Comparison of ENCODE assay signal across 10 cellular contexts in the genomic region with DNA sequence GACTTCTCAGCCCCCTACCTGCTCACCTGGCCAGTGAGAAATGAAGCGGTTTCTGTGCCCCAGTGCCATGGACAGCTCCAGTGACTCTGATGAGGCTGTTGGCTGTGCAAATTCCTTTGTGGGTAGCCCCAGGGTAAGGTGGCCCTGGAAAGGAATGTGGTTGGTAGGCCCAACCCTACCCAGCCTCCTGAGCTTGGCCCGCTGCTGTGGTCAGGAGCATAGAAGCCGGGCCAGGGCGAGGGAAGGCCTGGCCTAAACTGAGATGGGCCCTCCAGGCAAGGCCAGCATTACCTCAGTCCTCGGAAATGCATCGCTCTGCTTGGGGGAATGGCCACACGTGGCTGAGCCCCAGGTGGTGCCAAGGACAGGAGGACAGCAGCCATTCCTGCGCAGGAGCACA. TPM values are rescaled to one million over a fixed set of nuclear protein-coding genes. Genes with fewer than 3 reads are reported as not detected.
DNase-seq lines count a peak whose midpoint lies in the region; ATAC-seq and TF ChIP-seq lines count a peak whose summit lies in the region.
"Had no signal": no experiment of that assay in that cellular context is flagged by ENCODE, and none has a peak within 500 bp of the region (broad histone marks: within the 10 kb centered on the region; RNA-seq: fewer than 3 reads in every experiment).

No MANE protein-coding gene starts in this region.

- CTCF ChIA-PET in SK-N-SH (lab: Yijun Ruan, JAX) = interaction anchor here (0.9 to 2.6 kb wide), 3 partner anchors 15 to 36 kb away, joined by 3 to 12 read pairs (median 5); no protein-coding TSS in a partner anchor
- CTCF ChIA-PET in mammary epithelial cell (lab: Charles Lee; ENCODE audit: low non-redundant PET) = interaction anchor here (0.6 to 0.9 kb wide), 2 partner anchors 22 to 34 kb away, joined by 3 read pairs; no protein-coding TSS in a partner anchor

- no peaks in the 10 kb centered on the region for H3K9me3 ChIP-seq in SK-N-SH
- H3K9me3 ChIP-seq in mammary epithelial cell (replicated peaks; ENCODE audit: insufficient read depth, low read length) = no peaks in the 10 kb centered on the region
- no peaks in the 10 kb centered on the region for H3K9me3 ChIP-seq in lower lobe of right lung
- H3K9me3 ChIP-seq in upper lobe of left lung = no peaks in the 10 kb centered on the region
- H3K9me3 ChIP-seq: neutrophil had no signal

- peaks cover 20 to 49% of the 10 kb centered on the region in 2 experiments; a peak in 3 of 4 replicates for H3K4me1 ChIP-seq in SK-N-SH (ENCODE audit: control insufficient read depth in 1 of 2, insufficient read depth in 2 of 2, low read depth in 1 of 2, low read length in 1 of 2)
- H3K4me1 ChIP-seq in mammary epithelial cell (ENCODE audit: insufficient read depth, low read length) = peaks cover 65% of the 10 kb centered on the region
- H3K4me1 ChIP-seq in lower lobe of right lung = peaks cover 83% of the 10 kb centered on the region
- H3K4me1 ChIP-seq in upper lobe of left lung = peaks cover 41 to 57% (median 53%) of the 10 kb centered on the region in 4 donors

- no peak overlapping the region for H3K27ac ChIP-seq in SK-N-SH (ENCODE audit: low read depth in 2 of 2, low read length in 1 of 2)
- peak overlapping the region; percentile 59 for H3K27ac ChIP-seq in mammary epithelial cell (ENCODE audit: insufficient read depth, low read depth, low read length)
- H3K27ac ChIP-seq in lower lobe of right lung = peak overlapping the region; percentile 77
- peak overlapping the region; percentile 70 to 83 (median 79) for H3K27ac ChIP-seq in upper lobe of left lung
- H3K27ac ChIP-seq: neutrophil had no signal

- H3K4me3 ChIP-seq in SK-N-SH (ENCODE audit: low read depth in 2 of 2, low read length in 1 of 2) = no peak overlapping the region
- no peak overlapping the region for H3K4me3 ChIP-seq in mammary epithelial cell (replicated peaks in 1 of 3; ENCODE audit: insufficient read depth in 1 of 3, low read depth in 2 of 3, low read length in 3 of 3)
- H3K4me3 ChIP-seq in lower lobe of right lung = no peak overlapping the region
- H3K4me3 ChIP-seq in upper lobe of left lung = no peak overlapping the region

- ATAC-seq in SK-N-SH treated with all-trans-retinoic acid at 6 μM for 48 hours = no peak
- ATAC-seq in lower lobe of right lung = peak; percentile 55 to 60
- ATAC-seq in upper lobe of left lung (ENCODE audit: low FRiP score in 2 of 2) = peak in 1 of 2 donors; percentile 31
- no peak for ATAC-seq in HG02938 (IDR thresholded peaks at IDR 0.05; ENCODE audit: unreplicated experiment)
- ATAC-seq in GM21723 (IDR thresholded peaks at IDR 0.05; ENCODE audit: unreplicated experiment) = no peak
- no peak for ATAC-seq in HG02610 (IDR thresholded peaks at IDR 0.05; ENCODE audit: unreplicated experiment)

- intact Hi-C loops in mammary epithelial cell (cut with micrococcal nuclease) = loop anchor here (1.0 kb wide), 3 partner anchors 15 to 95 kb away; partner anchors contain the start of genes FEN1 and TMEM258
- intact Hi-C loops in lower lobe of right lung (cut with DNase I) = no loop called here

- WGBS in SK-N-SH (ENCODE audit: low lambda C conversion rate) = 100% methylated on average over 2 of the region's 8 CpGs
- 7% methylated on average over 6 of the region's 8 CpGs for WGBS in mammary epithelial cell (ENCODE audit: low coverage, missing lambda C conversion rate)
- WGBS in upper lobe of left lung, 2 donors = 71 to 97% methylated on average over 5 to 7 of the region's 8 CpGs

- no peak for DNase-seq in SK-N-SH
- DNase-seq in mammary epithelial cell = peak; percentile 87
- peak; percentile 71 for DNase-seq in lower lobe of right lung
- DNase-seq in upper lobe of left lung = no peak
- DNase-seq: 8988T had no signal

- no peak overlapping the region for H3K9ac ChIP-seq in SK-N-SH
- no peak overlapping the region for H3K9ac ChIP-seq in mammary epithelial cell (ENCODE audit: insufficient read depth, low read length)

- BruUV-seq in mammary epithelial cell (replicated peaks; lab: Mats Ljungman, UMichigan) = no TSS peak

- in situ Hi-C loops in mammary epithelial cell (cut with MboI; ENCODE audit: low sequenced_read_pairs in 2 of 2) = no loop called here

- TF ChIP-seq RAD21 in SK-N-SH (IDR thresholded peaks at IDR 0.05; ENCODE audit: low read length) = no peak

- H4K20me1 ChIP-seq in SK-N-SH (ENCODE audit: insufficient read depth) (peaks cover 8% of the 10 kb centered on the region; the same call in 1 of the 2 replicates), mammary epithelial cell (ENCODE audit: insufficient read depth, low read length) (no peaks in the 10 kb centered on the region)

- H3K4me2 ChIP-seq in SK-N-SH (no peak overlapping the region), mammary epithelial cell (ENCODE audit: insufficient read depth, low read depth, low read length) (peak overlapping the region; percentile 49)

- TF ChIP-seq EP300 in SK-N-SH (IDR thresholded peaks at IDR 0.05; ENCODE audit: borderline replicate concordance in 1 of 2, low read depth in 1 of 2, low read length in 1 of 2) (no peak), upper lobe of left lung (IDR thresholded peaks at IDR 0.05) (no peak)

- peak in 1 of 4 donors; percentile 12 for TF ChIP-seq POLR2A in upper lobe of left lung (IDR thresholded peaks at IDR 0.05)

- H2AFZ ChIP-seq in SK-N-SH (ENCODE audit: low read depth) (no peak overlapping the region), mammary epithelial cell (ENCODE audit: low read depth, low read length) (no peak overlapping the region)

- POLR2A ChIA-PET in SK-N-SH (lab: Yijun Ruan, JAX) = no interaction called here

- H3K79me2 ChIP-seq in SK-N-SH (ENCODE audit: insufficient read depth) (no peaks in the 10 kb centered on the region), mammary epithelial cell (ENCODE audit: insufficient read depth, low read length) (no peaks in the 10 kb centered on the region)

- no peaks in the 10 kb centered on the region for H3K36me3 ChIP-seq in SK-N-SH (replicated peaks in 1 of 2; ENCODE audit: control insufficient read depth in 1 of 2, insufficient read depth in 2 of 2, low read length in 1 of 2)
- H3K36me3 ChIP-seq in mammary epithelial cell (ENCODE audit: insufficient read depth, low read length) = no peaks in the 10 kb centered on the region
- no peaks in the 10 kb centered on the region for H3K36me3 ChIP-seq in lower lobe of right lung
- no peaks in the 10 kb centered on the region for H3K36me3 ChIP-seq in upper lobe of left lung
- H3K36me3 ChIP-seq: neutrophil had no signal

- H3K27me3 ChIP-seq in SK-N-SH (ENCODE audit: insufficient read depth) (no peaks in the 10 kb centered on the region), mammary epithelial cell (ENCODE audit: insufficient read depth, low read length) (no peaks in the 10 kb centered on the region), lower lobe of right lung (ENCODE audit: low read depth) (no peaks in the 10 kb centered on the region), upper lobe of left lung (no peaks in the 10 kb centered on the region)

- no peak for TF ChIP-seq CTCF in SK-N-SH (IDR thresholded peaks at IDR 0.05)
- no peak for TF ChIP-seq CTCF in mammary epithelial cell (conservative IDR thresholded peaks at IDR 0.05 in 1 of 2, IDR thresholded peaks at IDR 0.05 in 1 of 2; ENCODE audit: extremely low read depth in 1 of 2, insufficient read depth in 1 of 2, low read depth in 1 of 2, low read length in 2 of 2)
- no peak for TF ChIP-seq CTCF in lower lobe of right lung (IDR thresholded peaks at IDR 0.05)
- no peak for TF ChIP-seq CTCF in upper lobe of left lung (IDR thresholded peaks at IDR 0.05)

- H3F3A ChIP-seq in SK-N-SH (replicated peaks; ENCODE audit: insufficient read depth) = no peaks in the 10 kb centered on the region

- dilution Hi-C loops in mammary epithelial cell (cut with HindIII; ENCODE audit: low sequenced_read_pairs) = loop anchor here (5.0 kb wide), 1 partner anchor 100 kb away; no protein-coding TSS in a partner anchor

- H3K9me2 ChIP-seq in SK-N-SH = no peaks in the 10 kb centered on the region

TF ChIP-seq in SK-N-SH, 30 proteins besides CTCF, POLR2A, EP300 and RAD21 (continues in another document):
- no peak for TF ChIP-seq NFIC (IDR thresholded peaks at IDR 0.05; ENCODE audit: borderline replicate concordance)

TF ChIP-seq in SK-N-SH treated with all-trans-retinoic acid at 6 μM for 48 hours, 23 proteins besides CTCF, POLR2A, EP300 and RAD21 (continues in another document):
- TF ChIP-seq OSR1 (CRISPR knock-in tag; IDR thresholded peaks at IDR 0.05) = no peak
- no peak for TF ChIP-seq ZNF70 (CRISPR knock-in tag; IDR thresholded peaks at IDR 0.05)
- TF ChIP-seq SNAI2 (CRISPR knock-in tag; IDR thresholded peaks at IDR 0.05) = no peak
- no peak for TF ChIP-seq TCF4 (CRISPR knock-in tag; IDR thresholded peaks at IDR 0.05; ENCODE audit: borderline replicate concordance)
- TF ChIP-seq, protein P1, sequence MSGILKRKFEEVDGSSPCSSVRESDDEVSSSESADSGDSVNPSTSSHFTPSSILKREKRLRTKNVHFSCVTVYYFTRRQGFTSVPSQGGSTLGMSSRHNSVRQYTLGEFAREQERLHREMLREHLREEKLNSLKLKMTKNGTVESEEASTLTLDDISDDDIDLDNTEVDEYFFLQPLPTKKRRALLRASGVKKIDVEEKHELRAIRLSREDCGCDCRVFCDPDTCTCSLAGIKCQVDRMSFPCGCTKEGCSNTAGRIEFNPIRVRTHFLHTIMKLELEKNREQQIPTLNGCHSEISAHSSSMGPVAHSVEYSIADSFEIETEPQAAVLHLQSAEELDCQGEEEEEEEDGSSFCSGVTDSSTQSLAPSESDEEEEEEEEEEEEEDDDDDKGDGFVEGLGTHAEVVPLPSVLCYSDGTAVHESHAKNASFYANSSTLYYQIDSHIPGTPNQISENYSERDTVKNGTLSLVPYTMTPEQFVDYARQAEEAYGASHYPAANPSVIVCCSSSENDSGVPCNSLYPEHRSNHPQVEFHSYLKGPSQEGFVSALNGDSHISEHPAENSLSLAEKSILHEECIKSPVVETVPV (CRISPR knock-in tag; IDR thresholded peaks at IDR 0.05) = no peak
- TF ChIP-seq ZNF8 (CRISPR knock-in tag; IDR thresholded peaks at IDR 0.05) = no peak
- no peak for TF ChIP-seq ZFP3 (CRISPR knock-in tag; IDR thresholded peaks at IDR 0.05)
- no peak for TF ChIP-seq ZFP30 (CRISPR knock-in tag; IDR thresholded peaks at IDR 0.05)
- TF ChIP-seq RARB (CRISPR knock-in tag; IDR thresholded peaks at IDR 0.05) = no peak

RNA-seq across cellular contexts. Expression of gene DAGLA, which starts 16.9 kb away (rescaled TPM):
- polyA plus RNA-seq in SK-N-SH (2012; rRNA removed) (2.7 and 3.3 TPM in 2 replicates), mammary epithelial cell (0.08 TPM)
- 1.2 and 2.2 TPM in 2 replicates for polyA plus RNA-seq in SK-N-SH (2012; cell fraction: cytosol; rRNA removed)
- 7.1 and 8.6 TPM in 2 replicates for polyA plus RNA-seq in SK-N-SH (2012; cell fraction: nucleus; rRNA removed)
- total RNA-seq in mammary epithelial cell (under 1 TPM; 0.33 to 0.67 TPM), lower lobe of right lung (7.1 TPM), upper lobe of left lung (10 to 100 TPM in 1 of 6 donors, 1 to 10 TPM in 5; 3.0 to 11.0 (median 8.0) TPM)
- polyA minus RNA-seq in mammary epithelial cell = not detected

RNA-seq across cellular contexts. Expression of gene MYRF, which starts 55.3 kb away (rescaled TPM):
- polyA plus RNA-seq in SK-N-SH (2012; rRNA removed) (1.8 and 2.8 TPM in 2 replicates), mammary epithelial cell (0.16 TPM)
- 0.97 and 1.4 TPM in 2 replicates for polyA plus RNA-seq in SK-N-SH (2012; cell fraction: cytosol; rRNA removed)
- 8.2 and 10.0 TPM in 2 replicates for polyA plus RNA-seq in SK-N-SH (2012; cell fraction: nucleus; rRNA removed)
- total RNA-seq in mammary epithelial cell (under 1 TPM; under 0.01 to 0.26 TPM), lower lobe of right lung (37.9 TPM), upper lobe of left lung (100 to 1,000 TPM in 1 of 6 donors, 10 to 100 TPM in 5; 32.5 to 147 (median 50.7) TPM)
- not detected for polyA minus RNA-seq in mammary epithelial cell

Comparison
In these comparisons a context has a peak if more than half of its experiments do, and no peak if none do; other contexts are left out.
1. DNase-seq: peak in mammary epithelial cell (single experiment) and lower lobe of right lung (single experiment); none in SK-N-SH (single experiment) and upper lobe of left lung (0 of 2).
2. H3K27ac ChIP-seq: peak in mammary epithelial cell (single experiment), lower lobe of right lung (single experiment) and upper lobe of left lung (4 of 4); none in SK-N-SH (0 of 2).
3. ATAC-seq: peak in lower lobe of right lung (2 of 2); none in SK-N-SH treated with all-trans-retinoic acid at 6 μM for 48 hours (single experiment), HG02938 (single experiment), GM21723 (single experiment) and HG02610 (single experiment).
4. RNA of gene MYRF, which starts 55.3 kb away (total RNA-seq): 32.5 to 147 TPM in upper lobe of left lung and 37.9 TPM in lower lobe of right lung (single experiment); under 0.01 to 0.26 TPM in mammary epithelial cell; every median in the first group is over 10 times any median in the second.